ENCODE assay signal across 8 cellular contexts in genomic region chr4:4048227-4048626, GRCh38.
DNase-seq lines count a peak whose midpoint lies in the region; ATAC-seq and TF ChIP-seq lines count a peak whose summit lies in the region.
"Not testable (repeated sequence)": the region's sequence is repeated elsewhere in the genome, so short reads cannot be mapped to it uniquely, and the experiment has no call there.

No MANE protein-coding gene starts in this region.

- peak overlapping the region; percentile 29 for H3K4me2 ChIP-seq in H9 (ENCODE audit: insufficient read depth, insufficient read length, low read length)

- H2BK5ac ChIP-seq in H9 (ENCODE audit: insufficient read length, low read length): not testable (repeated sequence)

- not testable (repeated sequence) for H4K20me1 ChIP-seq in H9 (ENCODE audit: control insufficient read depth, insufficient read depth, insufficient read length)

- not testable (repeated sequence) for H4K91ac ChIP-seq in H9 (ENCODE audit: insufficient read length, low read depth, low read length)

- not testable (repeated sequence) for BruUV-seq in Caco-2 (replicated peaks; lab: Mats Ljungman, UMichigan)

- H2AFZ ChIP-seq in H9 (ENCODE audit: low read length): not testable (repeated sequence)

- H2BK12ac ChIP-seq in H9 (ENCODE audit: insufficient read length, low read depth, low read length): not testable (repeated sequence)

- not testable (repeated sequence) for H3T11ph ChIP-seq in H9 (ENCODE audit: low read length)

- not testable (repeated sequence) for TF ChIP-seq CTCF in Caco-2 (IDR thresholded peaks at IDR 0.05; ENCODE audit: insufficient read depth in 1 of 2, low read depth in 1 of 2, low read length in 1 of 2, severe bottlenecking in 1 of 2, unreplicated experiment in 1 of 2); H9 (conservative IDR thresholded peaks at IDR 0.05); WTC11 (IDR thresholded peaks at IDR 0.05); endodermal cell (conservative IDR thresholded peaks at IDR 0.05); nephron progenitor cell (IDR thresholded peaks at IDR 0.05)

- intact Hi-C loops in Caco-2 (cut with micrococcal nuclease; ENCODE audit: unreplicated experiment): not testable (repeated sequence)

- H2BK120ac ChIP-seq in H9 (ENCODE audit: low read depth, low read length, poor library complexity, severe bottlenecking): not testable (repeated sequence)

- CTCF ChIA-PET in Caco-2 (lab: Charles Lee); WTC11 (lab: Charles Lee): not testable (repeated sequence)

- WGBS in H9 (ENCODE audit: extremely low coverage, insufficient read length, low lambda C conversion rate): no CpG with 5 or more reads among the region's 8 CpGs
- 7 to 80% methylated on average over 1 to 7 of the region's 8 CpGs for WGBS in endodermal cell (ENCODE audit: insufficient coverage in 1 of 2, insufficient read length in 1 of 2), 2 experiments
- no CpG with 5 or more reads among the region's 8 CpGs for WGBS in iPS DF 6.9 (ENCODE audit: insufficient coverage, insufficient read length)

- not testable (repeated sequence) for H3K27me3 Mint-ChIP-seq in Caco-2 (ENCODE audit: insufficient read depth, unreplicated experiment); H9 (ENCODE audit: low read depth); WTC11 (ENCODE audit: low read depth); endodermal cell (ENCODE audit: insufficient read depth)
- peaks cover 11% of the 10 kb centered on the region for H3K27me3 Mint-ChIP-seq in nephron progenitor cell (ENCODE audit: low read depth, poor library complexity)
- H3K27me3 Mint-ChIP-seq in stimulated activated naive B cell treated with anti-CD40 and anti-IgM and Interleukin-4, amounts not matched to agents 10 μg/mL and 1 μg/mL and 100 μg/mL, for 72 hours: peaks cover 28 to 41% of the 10 kb centered on the region in 2 donors

- H3K4me3 Mint-ChIP-seq in Caco-2 (ENCODE audit: unreplicated experiment) (peak overlapping the region; percentile 56), H9 (peak overlapping the region; percentile 83 to 86), WTC11 (peak overlapping the region; percentile 87), endodermal cell (peak overlapping the region; percentile 86), nephron progenitor cell (peak overlapping the region; percentile 79)
- H3K4me3 Mint-ChIP-seq in stimulated activated naive B cell treated with anti-CD40 and anti-IgM and Interleukin-4, amounts not matched to agents 10 μg/mL and 1 μg/mL and 100 μg/mL, for 72 hours: not testable (repeated sequence)

- not testable (repeated sequence) for H3K23ac ChIP-seq in H9 (ENCODE audit: insufficient read length, low read depth, low read length)

- H3K79me2 ChIP-seq in H9 (ENCODE audit: insufficient read depth, low read length): not testable (repeated sequence)

- H2BK15ac ChIP-seq in H9 (ENCODE audit: low read depth, low read length): not testable (repeated sequence)

- not testable (repeated sequence) for H3K56ac ChIP-seq in H9 (ENCODE audit: insufficient read length, low read depth, low read length)

- not testable (repeated sequence) for H3K36me3 ChIP-seq in Caco-2 (ENCODE audit: control insufficient read depth, insufficient read depth, low read length); iPS DF 6.9 (ENCODE audit: control insufficient read depth, insufficient read depth, low read length)
- peaks cover 23% of the 10 kb centered on the region for H3K36me3 ChIP-seq in endodermal cell (ENCODE audit: control insufficient read depth, insufficient read depth, low read length)

- peaks cover 13% of the 10 kb centered on the region for H3K4me1 ChIP-seq in Caco-2
- H3K4me1 ChIP-seq in H9 (ENCODE audit: insufficient read depth, low read length); endodermal cell (ENCODE audit: control insufficient read depth, insufficient read depth, low read length); iPS DF 6.9 (ENCODE audit: control insufficient read depth, insufficient read depth, low read length): not testable (repeated sequence)

- POLR2A ChIA-PET in Caco-2 (lab: Charles Lee); WTC11 (lab: Charles Lee): not testable (repeated sequence)

- not testable (repeated sequence) for H3K18ac ChIP-seq in H9 (ENCODE audit: insufficient read length, low read depth, low read length)

- H3K9me3 Mint-ChIP-seq in Caco-2 (ENCODE audit: unreplicated experiment): peaks cover 20% of the 10 kb centered on the region
- H3K9me3 Mint-ChIP-seq in H9; stimulated activated naive B cell treated with anti-CD40 and anti-IgM and Interleukin-4, amounts not matched to agents 10 μg/mL and 1 μg/mL and 100 μg/mL, for 72 hours: not testable (repeated sequence)
- peaks cover 12% of the 10 kb centered on the region; the same call in 1 of the 2 replicates for H3K9me3 Mint-ChIP-seq in WTC11
- peaks cover 31% of the 10 kb centered on the region for H3K9me3 Mint-ChIP-seq in endodermal cell
- H3K9me3 Mint-ChIP-seq in nephron progenitor cell: peaks cover 16% of the 10 kb centered on the region

- H3K27ac ChIP-seq in H9 (ENCODE audit: insufficient read length, low read depth, low read length); endodermal cell (ENCODE audit: low read depth, low read length); iPS DF 6.9 (ENCODE audit: low read length): not testable (repeated sequence)

- not testable (repeated sequence) for DNase-seq in Caco-2; H9; WTC11 (ENCODE audit: low spot score); iPS DF 6.9 (ENCODE audit: low read depth, low spot score); nephron progenitor cell; stimulated activated naive B cell treated with anti-CD40 and anti-IgM and Interleukin-4, amounts not matched to agents 10 μg/mL and 1 μg/mL and 100 μg/mL, for 72 hours
- peak; percentile 57 for DNase-seq in endodermal cell

- H4K5ac ChIP-seq in H9 (ENCODE audit: insufficient read length, low read depth, low read length): not testable (repeated sequence)

- not testable (repeated sequence) for H3K27me3 ChIP-seq in Caco-2 (replicated peaks; ENCODE audit: control insufficient read depth, insufficient read depth, low read length); H9 (ENCODE audit: insufficient read depth, low read length); endodermal cell (ENCODE audit: control insufficient read depth, insufficient read depth, low read length, poor library complexity, severe bottlenecking); iPS DF 6.9 (ENCODE audit: control insufficient read depth, insufficient read depth, low read length)

- not testable (repeated sequence) for H3K4ac ChIP-seq in H9 (ENCODE audit: low read depth, low read length)

- H3K4me3 ChIP-seq in Caco-2 (ENCODE audit: low read depth, low read length): not testable (repeated sequence)
- peak overlapping the region; percentile 93 for H3K4me3 ChIP-seq in endodermal cell (ENCODE audit: low read length)
- H3K4me3 ChIP-seq in iPS DF 6.9 (ENCODE audit: low read length): peak overlapping the region; percentile 38; the same call in 1 of the 2 replicates
- H3K4me3 ChIP-seq in iPS-18c (ENCODE audit: insufficient read depth, low read depth, low read length): peak overlapping the region; percentile 42; the same call in 1 of the 2 replicates

- H3K27ac Mint-ChIP-seq in Caco-2 (ENCODE audit: unreplicated experiment); nephron progenitor cell: not testable (repeated sequence)
- peak overlapping the region; percentile 52 to 94 (median 88); a peak in 5 of 7 replicates for H3K27ac Mint-ChIP-seq in H9
- peak overlapping the region; percentile 98 for H3K27ac Mint-ChIP-seq in WTC11
- peak overlapping the region; percentile 98 for H3K27ac Mint-ChIP-seq in endodermal cell
- peak overlapping the region; percentile 37 for H3K27ac Mint-ChIP-seq in stimulated activated naive B cell treated with anti-CD40 and anti-IgM and Interleukin-4, amounts not matched to agents 10 μg/mL and 1 μg/mL and 100 μg/mL, for 72 hours

- H3K79me1 ChIP-seq in H9 (ENCODE audit: insufficient read depth, low read depth, low read length, poor library complexity, severe bottlenecking): not testable (repeated sequence)

- not testable (repeated sequence) for H4K8ac ChIP-seq in H9 (replicated peaks; ENCODE audit: insufficient read length, low read depth, low read length)

- H3K9ac ChIP-seq in H9 (ENCODE audit: extremely low read depth, insufficient read length, low read length): not testable (repeated sequence)
- H3K9ac ChIP-seq in endodermal cell (ENCODE audit: extremely low read depth, low read length, poor library complexity, severe bottlenecking): peak overlapping the region; percentile 87

- not testable (repeated sequence) for H3K14ac ChIP-seq in H9 (ENCODE audit: insufficient read depth, low read length)

- not testable (repeated sequence) for H2AK5ac ChIP-seq in H9 (ENCODE audit: insufficient read length, low read length)

- not testable (repeated sequence) for H3K36me3 Mint-ChIP-seq in Caco-2 (ENCODE audit: insufficient read depth, unreplicated experiment); stimulated activated naive B cell treated with anti-CD40 and anti-IgM and Interleukin-4, amounts not matched to agents 10 μg/mL and 1 μg/mL and 100 μg/mL, for 72 hours
- H3K36me3 Mint-ChIP-seq in H9 (ENCODE audit: insufficient read depth in 1 of 3, low read depth in 3 of 3) (peaks cover 23 to 27% (median 24%) of the 10 kb centered on the region in 3 experiments), WTC11 (peaks cover 27% of the 10 kb centered on the region), endodermal cell (ENCODE audit: low read depth) (peaks cover 33% of the 10 kb centered on the region), nephron progenitor cell (ENCODE audit: low read depth) (peaks cover 18% of the 10 kb centered on the region)

- ATAC-seq in WTC11; stimulated activated naive B cell treated with anti-CD40 and anti-IgM and Interleukin-4, amounts not matched to agents 10 μg/mL and 1 μg/mL and 100 μg/mL, for 72 hours (replicated peaks): not testable (repeated sequence)

- not testable (repeated sequence) for H3K23me2 ChIP-seq in H9 (ENCODE audit: insufficient read length, low read depth, low read length, poor library complexity, severe bottlenecking)

- not testable (repeated sequence) for H2BK20ac ChIP-seq in H9 (ENCODE audit: low read depth, low read length, poor library complexity, severe bottlenecking)

- H3K4me1 Mint-ChIP-seq in Caco-2 (ENCODE audit: low read depth, unreplicated experiment): peaks cover 20% of the 10 kb centered on the region
- peaks cover 29 to 40% of the 10 kb centered on the region in 2 experiments for H3K4me1 Mint-ChIP-seq in H9
- peaks cover 50% of the 10 kb centered on the region for H3K4me1 Mint-ChIP-seq in WTC11
- H3K4me1 Mint-ChIP-seq in endodermal cell: peaks cover 21% of the 10 kb centered on the region
- peaks cover 37% of the 10 kb centered on the region for H3K4me1 Mint-ChIP-seq in nephron progenitor cell
- peaks cover 9 to 14% of the 10 kb centered on the region in 2 donors for H3K4me1 Mint-ChIP-seq in stimulated activated naive B cell treated with anti-CD40 and anti-IgM and Interleukin-4, amounts not matched to agents 10 μg/mL and 1 μg/mL and 100 μg/mL, for 72 hours

- not testable (repeated sequence) for H3K9me3 ChIP-seq in Caco-2; H9 (ENCODE audit: control insufficient read depth, low read depth, low read length); iPS DF 6.9 (ENCODE audit: control insufficient read depth, insufficient read depth, low read length); iPS-18c (ENCODE audit: control insufficient read depth, insufficient read depth, low read length)
- H3K9me3 ChIP-seq in endodermal cell (ENCODE audit: control insufficient read depth, low read length): peaks cover 29% of the 10 kb centered on the region
